In genomic region chr2:68403199-68403644, GRCh38 we compare ENCODE assay signal across 18 cellular contexts. TPM values are rescaled to one million over a fixed set of nuclear protein-coding genes. Genes with fewer than 3 reads are reported as not detected.
DNase-seq lines count a peak whose midpoint lies in the region; ATAC-seq and TF ChIP-seq lines count a peak whose summit lies in the region.
"Had no signal": no experiment of that assay in that cellular context is flagged by ENCODE, and none has a peak within 500 bp of the region (broad histone marks: within the 10 kb centered on the region; RNA-seq: fewer than 3 reads in every experiment).

No MANE protein-coding gene starts in this region.

- H3K9me3 Mint-ChIP-seq in activated CD4-positive, alpha-beta memory T cell treated with anti-CD3 and anti-CD28 coated beads, Interleukin-2, amount 10 ng/mL, durations not matched to agents 7 days and 5 days = peaks cover 16% of the 10 kb centered on the region
- H3K9me3 Mint-ChIP-seq in activated CD4-positive, alpha-beta memory T cell treated with anti-CD3 and anti-CD28 coated beads for 36 hours = peaks cover 31% of the 10 kb centered on the region

- intact Hi-C loops in activated CD4-positive, alpha-beta memory T cell treated with anti-CD3 and anti-CD28 coated beads for 36 hours (cut with micrococcal nuclease) = no loop called here
- intact Hi-C loops in spleen (cut with DNase I; ENCODE audit: low total_unique reads) = no loop called here
- intact Hi-C loops in left lung (cut with DNase I) = no loop called here

- peaks cover 38% of the 10 kb centered on the region for H3K36me3 Mint-ChIP-seq in activated CD4-positive, alpha-beta memory T cell treated with anti-CD3 and anti-CD28 coated beads, Interleukin-2, amount 10 ng/mL, durations not matched to agents 7 days and 5 days (ENCODE audit: low read depth)
- H3K36me3 Mint-ChIP-seq in activated CD4-positive, alpha-beta memory T cell treated with anti-CD3 and anti-CD28 coated beads for 36 hours = peaks cover 13% of the 10 kb centered on the region

- H3K9me3 ChIP-seq in spleen (peaks cover 0 to 16% (median 3%) of the 10 kb centered on the region in 8 donors), left lung (no peaks in the 10 kb centered on the region)
- H3K9me3 ChIP-seq: colonic mucosa had no signal

- POLR2A ChIA-PET in activated CD4-positive, alpha-beta memory T cell treated with anti-CD3 and anti-CD28 coated beads, Interleukin-2, amount 10 ng/mL, durations not matched to agents 7 days and 5 days (lab: Charles Lee) = interaction anchor here (1.1 kb wide), 1 partner anchor 24 kb away, joined by 5 read pairs; no protein-coding TSS in a partner anchor
- POLR2A ChIA-PET in activated CD4-positive, alpha-beta memory T cell treated with anti-CD3 and anti-CD28 coated beads for 36 hours (lab: Charles Lee) = no interaction called here

- DNase-seq in activated CD4-positive, alpha-beta memory T cell treated with anti-CD3 and anti-CD28 coated beads, Interleukin-2, amount 10 ng/mL, durations not matched to agents 7 days and 5 days = no peak
- DNase-seq in activated CD4-positive, alpha-beta memory T cell treated with anti-CD3 and anti-CD28 coated beads for 36 hours = no peak
- DNase-seq in UCSD-AML1 (lab: John Stamatoyannopoulos, UW; ENCODE audit: unreplicated experiment) (peak; percentile 39), spleen (no peak), left lung (no peak)
- DNase-seq in stimulated activated CD8-positive, alpha-beta memory T cell treated with anti-CD3 and anti-CD28 coated beads, Interleukin-4, amount 100 ng/mL, for 48 hours = no peak
- DNase-seq: colonic mucosa; foreskin fibroblast; GM23248; NCI-H1092; occipital lobe; stimulated activated CD4-positive, alpha-beta T cell treated with anti-CD3 and anti-CD28 coated beads, Interleukin-15, amount 100 ng/mL, for 24 hours; stimulated activated naive CD4-positive, alpha-beta T cell had no signal

- ATAC-seq in HG02973 (IDR thresholded peaks at IDR 0.05; ENCODE audit: unreplicated experiment) (peak; percentile 54), GM21515 (IDR thresholded peaks at IDR 0.05; ENCODE audit: unreplicated experiment) (no peak), left lung (no peak)
- ATAC-seq: SK-N-SH treated with all-trans-retinoic acid at 6 μM for 48 hours had no signal

- H3K4me1 ChIP-seq in spleen (peaks cover 0 to 25% (median 10%) of the 10 kb centered on the region in 6 donors), left lung (no peaks in the 10 kb centered on the region)
- H3K4me1 ChIP-seq: colonic mucosa had no signal

- TF ChIP-seq POLR2A in spleen (IDR thresholded peaks at IDR 0.05) = no peak

- 59 to 95% (median 68%) methylated on average over 2 to 4 of the region's 4 CpGs for WGBS in spleen, 5 donors

- no peak overlapping the region for H3K4me3 ChIP-seq in spleen
- H3K4me3 ChIP-seq in left lung = no peak overlapping the region
- H3K4me3 ChIP-seq: colonic mucosa, GM23248 had no signal

- TF ChIP-seq CTCF in spleen (IDR thresholded peaks at IDR 0.05 in 8 of 11, conservative IDR thresholded peaks at IDR 0.05 in 3 of 11) (no peak), left lung (IDR thresholded peaks at IDR 0.05) (no peak)

- peaks cover 27% of the 10 kb centered on the region for H3K27me3 Mint-ChIP-seq in activated CD4-positive, alpha-beta memory T cell treated with anti-CD3 and anti-CD28 coated beads, Interleukin-2, amount 10 ng/mL, durations not matched to agents 7 days and 5 days
- H3K27me3 Mint-ChIP-seq in activated CD4-positive, alpha-beta memory T cell treated with anti-CD3 and anti-CD28 coated beads for 36 hours = peaks cover 4% of the 10 kb centered on the region

- H3K36me3 ChIP-seq in spleen = peaks cover 0 to under 1% (median 0%) of the 10 kb centered on the region in 6 donors
- H3K36me3 ChIP-seq in left lung = no peaks in the 10 kb centered on the region
- H3K36me3 ChIP-seq: colonic mucosa had no signal

- H3K4me1 Mint-ChIP-seq in activated CD4-positive, alpha-beta memory T cell treated with anti-CD3 and anti-CD28 coated beads, Interleukin-2, amount 10 ng/mL, durations not matched to agents 7 days and 5 days = peaks cover 20% of the 10 kb centered on the region
- peaks cover 12% of the 10 kb centered on the region for H3K4me1 Mint-ChIP-seq in activated CD4-positive, alpha-beta memory T cell treated with anti-CD3 and anti-CD28 coated beads for 36 hours (ENCODE audit: low read depth)

- H3K27me3 ChIP-seq in spleen (replicated peaks in 1 of 7) (no peaks in the 10 kb centered on the region), left lung (peaks cover 0 to 13% of the 10 kb centered on the region in 2 donors)
- H3K27me3 ChIP-seq: colonic mucosa had no signal

- peak overlapping the region; percentile 49 for H3K27ac Mint-ChIP-seq in activated CD4-positive, alpha-beta memory T cell treated with anti-CD3 and anti-CD28 coated beads, Interleukin-2, amount 10 ng/mL, durations not matched to agents 7 days and 5 days
- no peak overlapping the region for H3K27ac Mint-ChIP-seq in activated CD4-positive, alpha-beta memory T cell treated with anti-CD3 and anti-CD28 coated beads for 36 hours
- H3K27ac Mint-ChIP-seq: activated naive CD8-positive, alpha-beta T cell had no signal

- H3K27ac ChIP-seq in spleen (peak overlapping the region in 5 of 8 donors; percentile 30 to 82 (median 52)), left lung (no peak overlapping the region)
- H3K27ac ChIP-seq: 22Rv1, colonic mucosa, GM23248 had no signal

- CTCF ChIA-PET in activated CD4-positive, alpha-beta memory T cell treated with anti-CD3 and anti-CD28 coated beads, Interleukin-2, amount 10 ng/mL, durations not matched to agents 7 days and 5 days (lab: Charles Lee) = interaction anchor here (1.2 to 1.3 kb wide), 2 partner anchors 12 to 38 kb away, joined by 3 read pairs; no protein-coding TSS in a partner anchor
- CTCF ChIA-PET in activated CD4-positive, alpha-beta memory T cell treated with anti-CD3 and anti-CD28 coated beads for 36 hours (lab: Charles Lee) = no interaction called here

- H3K4me3 Mint-ChIP-seq in activated CD4-positive, alpha-beta memory T cell treated with anti-CD3 and anti-CD28 coated beads, Interleukin-2, amount 10 ng/mL, durations not matched to agents 7 days and 5 days = no peak overlapping the region
- H3K4me3 Mint-ChIP-seq in activated CD4-positive, alpha-beta memory T cell treated with anti-CD3 and anti-CD28 coated beads for 36 hours = no peak overlapping the region
- H3K4me3 Mint-ChIP-seq: activated naive CD8-positive, alpha-beta T cell had no signal

RNA-seq across cellular contexts. Expression of gene PLEK, which starts 38.1 kb away (rescaled TPM):
- 10 to 100 TPM in 1 of 2 experiments, 1 to 10 TPM in 1; 9.5 to 10.9 TPM for total RNA-seq in activated CD4-positive, alpha-beta memory T cell treated with anti-CD3 and anti-CD28 coated beads, Interleukin-2, amount 10 ng/mL, durations not matched to agents 7 days and 5 days
- 1 to 10 TPM; 6.9 to 7.6 TPM for total RNA-seq in activated CD4-positive, alpha-beta memory T cell treated with anti-CD3 and anti-CD28 coated beads for 36 hours
- 100 to 1,000 TPM in 5 of 7 donors, 10 to 100 TPM in 2; 79.9 to 202 (median 136) TPM for total RNA-seq in spleen
- polyA plus RNA-seq in spleen = 10 to 100 TPM; 49.1 to 67.7 (median 53.0) TPM
- total RNA-seq in left lung = 10 to 100 TPM; 20.2 to 67.3 TPM
- total RNA-seq: GM23248 had no signal

Comparison
In these comparisons a context has a peak if more than half of its experiments do, and no peak if none do; other contexts are left out.
1. H3K27ac ChIP-seq: peak in spleen (5 of 8); none in left lung (0 of 2).